Comparison of ENCODE assay signal across 17 cellular contexts in genomic region chr3:62672270-62672987, GRCh38.
DNase-seq lines count a peak whose midpoint lies in the region; ATAC-seq and TF ChIP-seq lines count a peak whose summit lies in the region.
"Had no signal": no experiment of that assay in that cellular context is flagged by ENCODE, and none has a peak within 500 bp of the region (broad histone marks: within the 10 kb centered on the region; RNA-seq: fewer than 3 reads in every experiment).

No MANE protein-coding gene starts in this region.

- peaks cover 18% of the 10 kb centered on the region for H3K27me3 Mint-ChIP-seq in nephron progenitor cell (ENCODE audit: low read depth, poor library complexity)

- intact Hi-C loops in left lung (cut with DNase I): no loop called here

- ATAC-seq in GM18909 (IDR thresholded peaks at IDR 0.05; ENCODE audit: poor library complexity, unreplicated experiment) (peak; percentile 88), GM21423 (IDR thresholded peaks at IDR 0.05; ENCODE audit: unreplicated experiment) (peak; percentile 76), HG03066 (IDR thresholded peaks at IDR 0.05; ENCODE audit: low read depth, unreplicated experiment) (peak; percentile 80), upper lobe of left lung (ENCODE audit: low FRiP score in 2 of 2) (no peak), left lung (no peak)
- ATAC-seq: activated CD4-positive, alpha-beta T cell treated with anti-CD3 and anti-CD28 coated beads for 36 hours had no signal

- H3K9me3 Mint-ChIP-seq in nephron progenitor cell: no peaks in the 10 kb centered on the region
- H3K9me3 Mint-ChIP-seq: CD14-positive monocyte had no signal

- TF ChIP-seq CTCF in nephron progenitor cell (IDR thresholded peaks at IDR 0.05): no peak
- TF ChIP-seq CTCF in upper lobe of left lung (IDR thresholded peaks at IDR 0.05): no peak
- TF ChIP-seq CTCF in left lung (IDR thresholded peaks at IDR 0.05): no peak

- H3K36me3 ChIP-seq in upper lobe of left lung: no peaks in the 10 kb centered on the region
- H3K36me3 ChIP-seq in left lung: no peaks in the 10 kb centered on the region
- H3K36me3 ChIP-seq: tibial nerve had no signal

- 71 to 74% methylated on average over 10 of the region's 10 CpGs for WGBS in upper lobe of left lung, 2 donors

- no peaks in the 10 kb centered on the region for H3K9me3 ChIP-seq in upper lobe of left lung
- no peaks in the 10 kb centered on the region for H3K9me3 ChIP-seq in left lung
- H3K9me3 ChIP-seq: tibial nerve had no signal

- no peak overlapping the region for H3K4me3 Mint-ChIP-seq in nephron progenitor cell
- H3K4me3 Mint-ChIP-seq: activated CD4-positive, alpha-beta T cell treated with anti-CD3 and anti-CD28 coated beads for 36 hours; CD14-positive monocyte; immature natural killer cell had no signal

- peaks cover 4% of the 10 kb centered on the region for H3K4me1 Mint-ChIP-seq in nephron progenitor cell
- H3K4me1 Mint-ChIP-seq: activated CD4-positive, alpha-beta T cell treated with anti-CD3 and anti-CD28 coated beads for 36 hours; CD14-positive monocyte; immature natural killer cell had no signal

- H3K4me3 ChIP-seq in upper lobe of left lung (no peak overlapping the region), left lung (no peak overlapping the region)
- H3K4me3 ChIP-seq: tibial nerve had no signal

- no peak overlapping the region for H3K27ac Mint-ChIP-seq in nephron progenitor cell
- H3K27ac Mint-ChIP-seq: activated CD4-positive, alpha-beta T cell treated with anti-CD3 and anti-CD28 coated beads for 36 hours; immature natural killer cell had no signal

- no peak for TF ChIP-seq POLR2A in upper lobe of left lung (IDR thresholded peaks at IDR 0.05)

- no peaks in the 10 kb centered on the region for H3K36me3 Mint-ChIP-seq in nephron progenitor cell (ENCODE audit: low read depth)
- H3K36me3 Mint-ChIP-seq: CD14-positive monocyte had no signal

- no peak overlapping the region for H3K27ac ChIP-seq in upper lobe of left lung
- no peak overlapping the region for H3K27ac ChIP-seq in left lung
- H3K27ac ChIP-seq: tibial nerve had no signal

- no peaks in the 10 kb centered on the region for H3K27me3 ChIP-seq in upper lobe of left lung
- peaks cover 0 to 9% of the 10 kb centered on the region in 2 donors for H3K27me3 ChIP-seq in left lung
- H3K27me3 ChIP-seq: tibial nerve had no signal

- H3K4me1 ChIP-seq in upper lobe of left lung (no peaks in the 10 kb centered on the region), left lung (no peaks in the 10 kb centered on the region)
- H3K4me1 ChIP-seq: tibial nerve had no signal

- DNase-seq in NCI-H82 treated with DMSO at 0.1 percent for 48 hours (lab: John Stamatoyannopoulos, UW; ENCODE audit: unreplicated experiment) (peak; percentile 54), NCI-H2081 (lab: John Stamatoyannopoulos, UW) (no peak), nephron progenitor cell (no peak), upper lobe of left lung (no peak), left lung (no peak)
- DNase-seq: activated CD4-positive, alpha-beta T cell treated with anti-CD3 and anti-CD28 coated beads for 36 hours; effector CD4-positive, alpha-beta T cell; foreskin fibroblast; GDM1; immature natural killer cell; NCI-H2107; stimulated activated CD8-positive, alpha-beta memory T cell treated with anti-CD3 and anti-CD28 coated beads, Interleukin-4, amount 100 ng/mL, for 48 hours had no signal

- no peak for TF ChIP-seq EP300 in upper lobe of left lung (IDR thresholded peaks at IDR 0.05)

Comparison
In these comparisons a context has a peak if more than half of its experiments do, and no peak if none do; other contexts are left out.
1. ATAC-seq: peak in GM18909 (single experiment), GM21423 (single experiment) and HG03066 (single experiment); none in upper lobe of left lung (0 of 2) and left lung (single experiment).